Comparison of ENCODE assay signal across 11 cellular contexts in genomic region chr10:27157150-27157549, GRCh38. TPM values are rescaled to one million over a fixed set of nuclear protein-coding genes. Genes with fewer than 3 reads are reported as not detected.
A peak's percentile ranks its signal among the peaks of the same experiment; 100 is the strongest.
DNase-seq lines count a peak whose midpoint lies in the region; ATAC-seq and TF ChIP-seq lines count a peak whose summit lies in the region.
"Had no signal": no experiment of that assay in that cellular context is flagged by ENCODE, and none has a peak within 500 bp of the region (broad histone marks: within the 10 kb centered on the region; RNA-seq: fewer than 3 reads in every experiment).

No MANE protein-coding gene starts in this region.

- TF ChIP-seq EP300 in stomach (IDR thresholded peaks at IDR 0.05) = no peak

- peak; percentile 52 for DNase-seq in activated CD4-positive, alpha-beta T cell treated with anti-CD3 and anti-CD28 coated beads, Interleukin-2, amount 10 ng/mL, durations not matched to agents 24 days and 14 days
- DNase-seq in activated CD4-positive, alpha-beta T cell treated with anti-CD3 and anti-CD28 coated beads, Interleukin-2, amount 50 U/mL, for 4 hours = no peak
- DNase-seq in OCI-M1 (lab: John Stamatoyannopoulos, UW) (peak; percentile 8), dermis blood vessel endothelial cell (peak; percentile 48), osteocyte (ENCODE audit: extremely low spot score, unreplicated experiment) (no peak), stomach (no peak)
- no peak for DNase-seq in activated CD4-positive, CD25-positive, alpha-beta regulatory T cell treated with anti-CD3 and anti-CD28 coated beads, Interleukin-2, amount 50 U/mL, for 72 hours
- DNase-seq: cerebellar nuclear complex, kidney, NCI-H2107 had no signal

- peak overlapping the region; percentile 100 for H3K27ac Mint-ChIP-seq in activated CD4-positive, alpha-beta T cell treated with anti-CD3 and anti-CD28 coated beads, Interleukin-2, amount 10 ng/mL, durations not matched to agents 24 days and 14 days
- peak overlapping the region; percentile 100 for H3K27ac Mint-ChIP-seq in osteocyte (ENCODE audit: unreplicated experiment)

- peaks cover 25 to 38% (median 34%) of the 10 kb centered on the region in 4 donors for H3K36me3 ChIP-seq in stomach

- H3K27me3 Mint-ChIP-seq in activated CD4-positive, alpha-beta T cell treated with anti-CD3 and anti-CD28 coated beads, Interleukin-2, amount 10 ng/mL, durations not matched to agents 24 days and 14 days = no peaks in the 10 kb centered on the region
- H3K27me3 Mint-ChIP-seq in osteocyte (ENCODE audit: unreplicated experiment) = no peaks in the 10 kb centered on the region

- H3K9me3 ChIP-seq in stomach = no peaks in the 10 kb centered on the region

- peaks cover 56% of the 10 kb centered on the region for H3K36me3 Mint-ChIP-seq in activated CD4-positive, alpha-beta T cell treated with anti-CD3 and anti-CD28 coated beads, Interleukin-2, amount 10 ng/mL, durations not matched to agents 24 days and 14 days (ENCODE audit: low read depth)
- peaks cover 8% of the 10 kb centered on the region for H3K36me3 Mint-ChIP-seq in osteocyte (ENCODE audit: unreplicated experiment)

- no peak overlapping the region for H3K4me3 ChIP-seq in stomach

- WGBS in stomach, 5 donors = 38 to 70% (median 44%) methylated on average over 2 of the region's 2 CpGs

- TF ChIP-seq POLR2A in stomach (IDR thresholded peaks at IDR 0.05) = no peak

- peak overlapping the region; percentile 92 for H3K4me3 Mint-ChIP-seq in activated CD4-positive, alpha-beta T cell treated with anti-CD3 and anti-CD28 coated beads, Interleukin-2, amount 10 ng/mL, durations not matched to agents 24 days and 14 days
- peak overlapping the region; percentile 97 for H3K4me3 Mint-ChIP-seq in osteocyte (ENCODE audit: unreplicated experiment)

- no peak for TF ChIP-seq CTCF in osteocyte (IDR thresholded peaks at IDR 0.05)
- no peak for TF ChIP-seq CTCF in stomach (IDR thresholded peaks at IDR 0.05)

- H3K27me3 ChIP-seq in stomach = no peaks in the 10 kb centered on the region

- H3K27ac ChIP-seq in stomach = peak overlapping the region in 1 of 5 donors; percentile 100

- peaks cover 23% of the 10 kb centered on the region for H3K4me1 Mint-ChIP-seq in activated CD4-positive, alpha-beta T cell treated with anti-CD3 and anti-CD28 coated beads, Interleukin-2, amount 10 ng/mL, durations not matched to agents 24 days and 14 days
- H3K4me1 Mint-ChIP-seq in osteocyte (ENCODE audit: unreplicated experiment) = peaks cover 30% of the 10 kb centered on the region

- ATAC-seq in GM19395 (IDR thresholded peaks at IDR 0.05; ENCODE audit: unreplicated experiment) = no peak

- intact Hi-C loops in activated CD4-positive, alpha-beta T cell treated with anti-CD3 and anti-CD28 coated beads, Interleukin-2, amount 10 ng/mL, durations not matched to agents 24 days and 14 days (cut with micrococcal nuclease) = loop anchor here (5.0 to 10.0 kb wide), 3 partner anchors 190 to 1178 kb away; no protein-coding TSS in a partner anchor
- intact Hi-C loops in stomach (cut with DNase I; ENCODE audit: low total_unique reads) = no loop called here

- H3K9me3 Mint-ChIP-seq in activated CD4-positive, alpha-beta T cell treated with anti-CD3 and anti-CD28 coated beads, Interleukin-2, amount 10 ng/mL, durations not matched to agents 24 days and 14 days = no peaks in the 10 kb centered on the region
- H3K9me3 Mint-ChIP-seq in osteocyte (ENCODE audit: unreplicated experiment) = no peaks in the 10 kb centered on the region

- H3K4me1 ChIP-seq in stomach = peaks cover 10 to 44% (median 31%) of the 10 kb centered on the region in 4 donors

RNA-seq across cellular contexts. Expression of gene MASTL, which starts 2.0 kb away (rescaled TPM):
- 34.0 and 34.5 TPM in 2 replicates for total RNA-seq in activated CD4-positive, alpha-beta T cell treated with anti-CD3 and anti-CD28 coated beads, Interleukin-2, amount 10 ng/mL, durations not matched to agents 24 days and 14 days
- total RNA-seq in dermis blood vessel endothelial cell (12.9 and 19.2 TPM in 2 replicates), osteocyte (7.8 and 10.5 TPM in 2 replicates), stomach (10 to 100 TPM in 2 of 5 donors, 1 to 10 TPM in 3; 3.6 to 16.7 (median 8.5) TPM)
- polyA plus RNA-seq in stomach = 1 to 10 TPM; 2.9 to 4.3 (median 2.9) TPM

RNA-seq across cellular contexts. Expression of gene YME1L1, which starts 3.0 kb away (rescaled TPM):
- total RNA-seq in activated CD4-positive, alpha-beta T cell treated with anti-CD3 and anti-CD28 coated beads, Interleukin-2, amount 10 ng/mL, durations not matched to agents 24 days and 14 days = 134 and 149 TPM in 2 replicates
- total RNA-seq in dermis blood vessel endothelial cell (104 and 155 TPM in 2 replicates), osteocyte (114 and 119 TPM in 2 replicates), stomach (100 to 1,000 TPM in 2 of 5 donors, 10 to 100 TPM in 3; 20.9 to 129 (median 40.3) TPM)
- 10 to 100 TPM; 22.1 to 41.7 (median 28.5) TPM for polyA plus RNA-seq in stomach

RNA-seq across cellular contexts. Expression of gene ANKRD26, which starts 56.9 kb away (rescaled TPM):
- total RNA-seq in activated CD4-positive, alpha-beta T cell treated with anti-CD3 and anti-CD28 coated beads, Interleukin-2, amount 10 ng/mL, durations not matched to agents 24 days and 14 days = 5.3 and 5.8 TPM in 2 replicates
- total RNA-seq in dermis blood vessel endothelial cell (8.7 and 10.7 TPM in 2 replicates), osteocyte (12.2 and 13.5 TPM in 2 replicates), stomach (10 to 100 TPM in 4 of 5 donors, 1 to 10 TPM in 1; 3.8 to 46.1 (median 15.6) TPM)
- 1 to 10 TPM; 1.2 to 1.7 (median 1.6) TPM for polyA plus RNA-seq in stomach

Comparison
In these comparisons a context has a peak if more than half of its experiments do, and no peak if none do; other contexts are left out.
1. DNase-seq: peak in activated CD4-positive, alpha-beta T cell treated with anti-CD3 and anti-CD28 coated beads, Interleukin-2, amount 10 ng/mL, durations not matched to agents 24 days and 14 days (single experiment), OCI-M1 (single experiment) and dermis blood vessel endothelial cell (single experiment); none in activated CD4-positive, alpha-beta T cell treated with anti-CD3 and anti-CD28 coated beads, Interleukin-2, amount 50 U/mL, for 4 hours (0 of 2), osteocyte (single experiment), activated CD4-positive, CD25-positive, alpha-beta regulatory T cell treated with anti-CD3 and anti-CD28 coated beads, Interleukin-2, amount 50 U/mL, for 72 hours (single experiment) and stomach (single experiment).